In the genomic region with DNA sequence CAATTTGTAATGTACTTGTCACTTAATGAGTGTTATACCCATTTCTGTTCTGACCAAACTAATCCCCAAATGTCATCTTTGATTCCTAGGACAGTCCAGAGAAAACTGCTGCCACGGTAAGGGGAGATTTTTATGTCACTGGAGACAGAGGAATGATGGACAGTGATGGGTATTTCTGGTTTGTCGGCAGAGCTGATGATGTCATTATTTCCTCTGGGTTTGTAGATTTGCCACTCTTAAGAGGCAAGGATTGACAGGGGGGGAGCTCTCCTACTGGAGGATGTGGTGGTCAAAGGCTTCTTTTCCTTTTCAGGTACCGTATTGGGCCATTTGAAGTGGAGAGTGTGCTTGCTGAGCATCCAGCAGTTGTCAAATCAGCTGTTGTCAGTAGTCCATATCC, we compare ENCODE assay signal across 18 cellular contexts. TPM values are rescaled to one million over a fixed set of nuclear protein-coding genes. Genes with fewer than 3 reads are reported as not detected.
A peak's percentile ranks its signal among the peaks of the same experiment; 100 is the strongest.
DNase-seq lines count a peak whose midpoint lies in the region; TF ChIP-seq lines count a peak whose summit lies in the region.
"Had no signal": no experiment of that assay in that cellular context is flagged by ENCODE, and none has a peak within 500 bp of the region (broad histone marks: within the 10 kb centered on the region; RNA-seq: fewer than 3 reads in every experiment).

No MANE protein-coding gene starts in this region.

- H3K27me3 ChIP-seq in esophagus muscularis mucosa: no peaks in the 10 kb centered on the region
- H3K27me3 ChIP-seq: BLaER1 had no signal

- intact Hi-C loops in esophagus muscularis mucosa (cut with DNase I): no loop called here

- CTCF ChIA-PET in HEK293 (lab: Yijun Ruan, JAX): interaction anchor here (0.5 kb wide), 1 partner anchor 1380 kb away, joined by 3 read pairs; no protein-coding TSS in a partner anchor

- no peak overlapping the region for H3K4me3 ChIP-seq in HEK293 (ENCODE audit: low read depth, low read length)
- no peak overlapping the region for H3K4me3 ChIP-seq in esophagus muscularis mucosa
- H3K4me3 ChIP-seq: BLaER1, GM23338 had no signal

- 85% methylated on average over 3 of the region's 3 CpGs for WGBS in esophagus muscularis mucosa

- no peak for DNase-seq in activated naive CD8-positive, alpha-beta T cell treated with anti-CD3 and anti-CD28 coated beads for 36 hours
- peak; percentile 29 for DNase-seq in esophagus muscularis mucosa (ENCODE audit: extremely low spot score)
- DNase-seq in ecto neural progenitor cell (ENCODE audit: low spot score): no peak
- no peak for DNase-seq in GM19240 (ENCODE audit: insufficient read length, low spot score)
- DNase-seq: Caco-2; CD4-positive, CD25-positive, alpha-beta regulatory T cell; CD8-positive, alpha-beta T cell; DMS153; DND-41; H9; HFFc6 had no signal

- H3K27ac ChIP-seq in HEK293 (ENCODE audit: extremely low read depth, low read depth, low read length) (no peak overlapping the region), esophagus muscularis mucosa (replicated peaks in 1 of 4) (no peak overlapping the region)
- H3K27ac ChIP-seq: 22Rv1, BLaER1, C4-2B had no signal

- H3K36me3 ChIP-seq in HEK293 (ENCODE audit: control insufficient read depth in 2 of 2, insufficient read depth in 1 of 2, low read length in 2 of 2): peaks cover 0 to under 1% of the 10 kb centered on the region in 2 experiments; a peak in 1 of 3 replicates
- peaks cover 0 to 9% (median under 1%) of the 10 kb centered on the region in 4 donors for H3K36me3 ChIP-seq in esophagus muscularis mucosa

- TF ChIP-seq CTCF in HEK293 (tag by site-specific recombination; IDR thresholded peaks at IDR 0.05) (no peak), esophagus muscularis mucosa (IDR thresholded peaks at IDR 0.05) (no peak)

- no peak for TF ChIP-seq EP300 in esophagus muscularis mucosa (IDR thresholded peaks at IDR 0.05)

- peaks cover under 1% of the 10 kb centered on the region for H3K36me3 Mint-ChIP-seq in activated naive CD8-positive, alpha-beta T cell
- peaks cover 4% of the 10 kb centered on the region for H3K36me3 Mint-ChIP-seq in activated naive CD8-positive, alpha-beta T cell treated with anti-CD3 and anti-CD28 coated beads for 36 hours

- no peaks in the 10 kb centered on the region for H3K4me1 ChIP-seq in HEK293 (ENCODE audit: control insufficient read depth, insufficient read depth, low read length)
- H3K4me1 ChIP-seq in esophagus muscularis mucosa: peaks cover 0 to 6% (median 2%) of the 10 kb centered on the region in 4 donors
- H3K4me1 ChIP-seq: BLaER1, Caco-2 had no signal

- no peaks in the 10 kb centered on the region for H3K9me3 ChIP-seq in HEK293 (ENCODE audit: control insufficient read depth, insufficient read depth, low read depth, low read length)
- H3K9me3 ChIP-seq in esophagus muscularis mucosa: no peaks in the 10 kb centered on the region
- H3K9me3 ChIP-seq: BLaER1, Caco-2 had no signal

- H3K4me1 Mint-ChIP-seq in activated naive CD8-positive, alpha-beta T cell (ENCODE audit: low read depth): peaks cover 2% of the 10 kb centered on the region
- H3K4me1 Mint-ChIP-seq in activated naive CD8-positive, alpha-beta T cell treated with anti-CD3 and anti-CD28 coated beads for 36 hours: no peaks in the 10 kb centered on the region
- H3K4me1 Mint-ChIP-seq: B cell, GM23338, H9 had no signal

- no peak overlapping the region for H3K4me3 Mint-ChIP-seq in activated naive CD8-positive, alpha-beta T cell
- H3K4me3 Mint-ChIP-seq in activated naive CD8-positive, alpha-beta T cell treated with anti-CD3 and anti-CD28 coated beads for 36 hours: no peak overlapping the region
- H3K4me3 Mint-ChIP-seq: B cell; CD4-positive, CD25-positive, alpha-beta regulatory T cell; CD8-positive, alpha-beta T cell; GM23338; H9; HFFc6 had no signal

- POLR2A ChIA-PET in HEK293 (lab: Yijun Ruan, JAX): no interaction called here

- no peaks in the 10 kb centered on the region for H3K27me3 Mint-ChIP-seq in activated naive CD8-positive, alpha-beta T cell
- H3K27me3 Mint-ChIP-seq in activated naive CD8-positive, alpha-beta T cell treated with anti-CD3 and anti-CD28 coated beads for 36 hours: no peaks in the 10 kb centered on the region
- H3K27me3 Mint-ChIP-seq: B cell; CD4-positive, CD25-positive, alpha-beta regulatory T cell had no signal

- no peaks in the 10 kb centered on the region for H3K9me3 Mint-ChIP-seq in activated naive CD8-positive, alpha-beta T cell (ENCODE audit: low read depth)
- H3K9me3 Mint-ChIP-seq in activated naive CD8-positive, alpha-beta T cell treated with anti-CD3 and anti-CD28 coated beads for 36 hours: no peaks in the 10 kb centered on the region
- H3K9me3 Mint-ChIP-seq: CD4-positive, CD25-positive, alpha-beta regulatory T cell; CD8-positive, alpha-beta T cell; GM23338; H9; HFFc6 had no signal

- H3K27ac Mint-ChIP-seq in activated naive CD8-positive, alpha-beta T cell: peak overlapping the region; percentile 28
- H3K27ac Mint-ChIP-seq in activated naive CD8-positive, alpha-beta T cell treated with anti-CD3 and anti-CD28 coated beads for 36 hours: no peak overlapping the region
- H3K27ac Mint-ChIP-seq: B cell, GM23338, H9, HFFc6 had no signal

- TF ChIP-seq POLR2A in esophagus muscularis mucosa (IDR thresholded peaks at IDR 0.05; ENCODE audit: low read depth): no peak

TF ChIP-seq in HEK293, 187 proteins besides CTCF, POLR2A, EP300 and RAD21:
- TF ChIP-seq, protein P1, sequence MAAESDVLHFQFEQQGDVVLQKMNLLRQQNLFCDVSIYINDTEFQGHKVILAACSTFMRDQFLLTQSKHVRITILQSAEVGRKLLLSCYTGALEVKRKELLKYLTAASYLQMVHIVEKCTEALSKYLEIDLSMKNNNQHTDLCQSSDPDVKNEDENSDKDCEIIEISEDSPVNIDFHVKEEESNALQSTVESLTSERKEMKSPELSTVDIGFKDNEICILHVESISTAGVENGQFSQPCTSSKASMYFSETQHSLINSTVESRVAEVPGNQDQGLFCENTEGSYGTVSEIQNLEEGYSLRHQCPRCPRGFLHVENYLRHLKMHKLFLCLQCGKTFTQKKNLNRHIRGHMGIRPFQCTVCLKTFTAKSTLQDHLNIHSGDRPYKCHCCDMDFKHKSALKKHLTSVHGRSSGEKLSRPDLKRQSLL (tag by site-specific recombination; IDR thresholded peaks at IDR 0.05): no peak
- no peak for TF ChIP-seq ZSCAN30 (tag by site-specific recombination; IDR thresholded peaks at IDR 0.05)
- TF ChIP-seq, protein P2, sequence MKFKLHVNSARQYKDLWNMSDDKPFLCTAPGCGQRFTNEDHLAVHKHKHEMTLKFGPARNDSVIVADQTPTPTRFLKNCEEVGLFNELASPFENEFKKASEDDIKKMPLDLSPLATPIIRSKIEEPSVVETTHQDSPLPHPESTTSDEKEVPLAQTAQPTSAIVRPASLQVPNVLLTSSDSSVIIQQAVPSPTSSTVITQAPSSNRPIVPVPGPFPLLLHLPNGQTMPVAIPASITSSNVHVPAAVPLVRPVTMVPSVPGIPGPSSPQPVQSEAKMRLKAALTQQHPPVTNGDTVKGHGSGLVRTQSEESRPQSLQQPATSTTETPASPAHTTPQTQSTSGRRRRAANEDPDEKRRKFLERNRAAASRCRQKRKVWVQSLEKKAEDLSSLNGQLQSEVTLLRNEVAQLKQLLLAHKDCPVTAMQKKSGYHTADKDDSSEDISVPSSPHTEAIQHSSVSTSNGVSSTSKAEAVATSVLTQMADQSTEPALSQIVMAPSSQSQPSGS (tag by site-specific recombination; IDR thresholded peaks at IDR 0.05; ENCODE audit: low read depth): 0 out of 2 replicates have a peak, but pooled peaks have one; percentile 66
- TF ChIP-seq ZNF621 (tag by site-specific recombination; IDR thresholded peaks at IDR 0.05): no peak
TF ChIP-seq in HEK293: peak in this region for 1.

RNA-seq across cellular contexts. Expression of a gene that starts 12.5 kb away (rescaled TPM):
- total RNA-seq in activated naive CD8-positive, alpha-beta T cell treated with anti-CD3 and anti-CD28 coated beads for 36 hours: 10 to 100 TPM; 56.4 to 58.6 TPM
- total RNA-seq in esophagus muscularis mucosa: 100 to 1,000 TPM in 1 of 4 donors, 10 to 100 TPM in 3; 54.0 to 102 (median 84.0) TPM

RNA-seq across cellular contexts. Expression of a gene that starts 31.7 kb away (rescaled TPM):
- under 1 TPM in 1 of 2 experiments, not detected in 1; 0.16 TPM for total RNA-seq in activated naive CD8-positive, alpha-beta T cell treated with anti-CD3 and anti-CD28 coated beads for 36 hours
- total RNA-seq in esophagus muscularis mucosa: under 1 TPM; 0.50 to 0.83 (median 0.65) TPM
- total RNA-seq: Caco-2; CD4-positive, CD25-positive, alpha-beta regulatory T cell; HFFc6 had no signal

RNA-seq across cellular contexts. Expression of a gene that starts 34.7 kb away (rescaled TPM):
- total RNA-seq in activated naive CD8-positive, alpha-beta T cell treated with anti-CD3 and anti-CD28 coated beads for 36 hours: 10 to 100 TPM; 11.0 to 14.1 TPM
- total RNA-seq in esophagus muscularis mucosa: 10 to 100 TPM in 1 of 4 donors, 1 to 10 TPM in 3; 4.3 to 11.0 (median 5.9) TPM
